31 cellular contexts compared by ENCODE assay signal in the genomic region with DNA sequence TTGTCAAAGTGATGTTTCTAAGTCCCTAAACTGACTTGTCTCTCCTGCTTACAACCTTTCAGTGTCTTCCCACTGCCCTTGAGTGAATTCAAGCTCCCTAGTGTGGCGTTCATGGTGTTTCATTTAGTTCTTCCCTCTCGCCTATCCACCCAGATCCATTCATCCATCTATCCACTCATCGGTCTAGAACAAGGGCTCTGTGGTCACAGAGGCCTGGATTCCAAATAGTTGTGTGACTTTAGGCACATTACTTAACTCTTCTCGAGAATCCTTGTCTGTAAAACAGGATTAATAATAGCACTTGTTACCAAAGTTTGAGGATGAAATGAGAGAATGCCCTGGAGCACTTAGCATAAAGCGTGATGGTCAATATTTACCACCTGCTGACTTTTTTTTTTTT. TPM values are rescaled to one million over a fixed set of nuclear protein-coding genes. Genes with fewer than 3 reads are reported as not detected.
"Had no signal": no experiment of that assay in that cellular context is flagged by ENCODE, and none has a peak within 500 bp of the region (broad histone marks: within the 10 kb centered on the region; RNA-seq: fewer than 3 reads in every experiment).

No MANE protein-coding gene starts in this region.

- H3K9me3 Mint-ChIP-seq: activated CD8-positive, alpha-beta T cell treated with anti-CD3 and anti-CD28 coated beads for 36 hours; activated naive CD8-positive, alpha-beta T cell treated with anti-CD3 and anti-CD28 coated beads, Interleukin-2, amount 10 ng/mL, durations not matched to agents 7 days and 5 days; activated T-helper 2 cell treated with anti-CD3 and anti-CD28 coated beads, Interferon-gamma antibody, Interleukin-2, Interleukin-4, amounts not matched to agents 10 μg/mL and 5 μg/mL and 100 μg/mL, durations not matched to agents 14 hours and 24 hours and 36 hours; natural killer cell; neural progenitor cell had no signal

- ATAC-seq: activated CD8-positive, alpha-beta memory T cell treated with anti-CD3 and anti-CD28 coated beads, Interleukin-2, amount 10 ng/mL, durations not matched to agents 7 days and 5 days; activated CD8-positive, alpha-beta T cell treated with anti-CD3 and anti-CD28 coated beads for 36 hours; esophagus mucosa; left colon; natural killer cell had no signal

- H3K9me3 ChIP-seq: right atrium auricular region, spleen, suprapubic skin, tibial artery had no signal

- H3K36me3 Mint-ChIP-seq: activated CD8-positive, alpha-beta memory T cell treated with anti-CD3 and anti-CD28 coated beads, Interleukin-2, amount 10 ng/mL, durations not matched to agents 7 days and 5 days; activated naive CD8-positive, alpha-beta T cell treated with anti-CD3 and anti-CD28 coated beads, Interleukin-2, amount 10 ng/mL, durations not matched to agents 7 days and 5 days; natural killer cell; neural progenitor cell had no signal

- H3K27me3 Mint-ChIP-seq: activated CD8-positive, alpha-beta T cell treated with anti-CD3 and anti-CD28 coated beads for 36 hours had no signal

- H3K4me3 ChIP-seq: coronary artery, neural progenitor cell, right atrium auricular region, spleen, suprapubic skin, tibial artery had no signal

- H3K36me3 ChIP-seq: brain microvascular endothelial cell, neural progenitor cell, right atrium auricular region had no signal

- H3K27ac Mint-ChIP-seq: activated CD8-positive, alpha-beta memory T cell treated with anti-CD3 and anti-CD28 coated beads, Interleukin-2, amount 10 ng/mL, durations not matched to agents 7 days and 5 days; activated CD8-positive, alpha-beta T cell treated with anti-CD3 and anti-CD28 coated beads for 36 hours; activated T-helper 2 cell treated with anti-CD3 and anti-CD28 coated beads, Interferon-gamma antibody, Interleukin-2, Interleukin-4, amounts not matched to agents 10 μg/mL and 5 μg/mL and 100 μg/mL, durations not matched to agents 14 hours and 24 hours and 36 hours; neural progenitor cell had no signal

- H3K4me3 Mint-ChIP-seq: activated CD8-positive, alpha-beta memory T cell treated with anti-CD3 and anti-CD28 coated beads, Interleukin-2, amount 10 ng/mL, durations not matched to agents 7 days and 5 days; activated CD8-positive, alpha-beta T cell treated with anti-CD3 and anti-CD28 coated beads for 36 hours; activated naive CD8-positive, alpha-beta T cell treated with anti-CD3 and anti-CD28 coated beads, Interleukin-2, amount 10 ng/mL, durations not matched to agents 7 days and 5 days; natural killer cell; neural progenitor cell had no signal

- DNase-seq: activated CD4-positive, alpha-beta T cell treated with anti-CD3 and anti-CD28 coated beads, Interleukin-2, amount 50 U/mL, for 1 hour; activated CD8-positive, alpha-beta memory T cell treated with anti-CD3 and anti-CD28 coated beads, Interleukin-2, amount 10 ng/mL, durations not matched to agents 7 days and 5 days; activated CD8-positive, alpha-beta T cell treated with anti-CD3 and anti-CD28 coated beads for 36 hours; activated naive CD4-positive, alpha-beta T cell; activated naive CD8-positive, alpha-beta T cell treated with anti-CD3 and anti-CD28 coated beads, Interleukin-2, amount 10 ng/mL, durations not matched to agents 7 days and 5 days; activated T-cell treated with anti-CD3 and anti-CD28 coated beads, Interleukin-2, amount 50 U/mL, for 48 hours; amniotic stem cell; brain microvascular endothelial cell; foreskin fibroblast; hippocampal formation; left colon; mammary epithelial cell; natural killer cell; occipital lobe; spleen; stimulated activated naive CD4-positive, alpha-beta T cell; T-helper 9 cell had no signal

- H3K9ac ChIP-seq: neural progenitor cell had no signal

- FAIRE-seq: astrocyte, keratinocyte had no signal

- H3K27ac ChIP-seq: brain microvascular endothelial cell, coronary artery, neural progenitor cell, right atrium auricular region, spleen, suprapubic skin, tibial artery had no signal

RNA-seq across cellular contexts. Expression of a gene that starts 0.9 kb away (rescaled TPM):
- total RNA-seq: activated CD8-positive, alpha-beta memory T cell treated with anti-CD3 and anti-CD28 coated beads, Interleukin-2, amount 10 ng/mL, durations not matched to agents 7 days and 5 days; activated CD8-positive, alpha-beta T cell treated with anti-CD3 and anti-CD28 coated beads for 36 hours; activated naive CD8-positive, alpha-beta T cell treated with anti-CD3 and anti-CD28 coated beads, Interleukin-2, amount 10 ng/mL, durations not matched to agents 7 days and 5 days; activated T-helper 2 cell treated with anti-CD3 and anti-CD28 coated beads, Interferon-gamma antibody, Interleukin-2, Interleukin-4, amounts not matched to agents 10 μg/mL and 5 μg/mL and 100 μg/mL, durations not matched to agents 14 hours and 24 hours and 36 hours; astrocyte; cerebellum; esophagus mucosa; left colon; liver; mammary epithelial cell; natural killer cell; occipital lobe; pulmonary artery endothelial cell; right atrium auricular region; spleen; suprapubic skin; T-helper 1 cell treated with Interleukin-12 subunit alpha and Interleukin-12 subunit beta and Interleukin-4 antibody, amounts not matched to agents 30 ng/mL and 1 ng/mL, for 36 hours; ureter had no signal
- polyA plus RNA-seq: keratinocyte, liver, mammary epithelial cell, spleen had no signal
